1 cellular context compared by ENCODE assay signal in the genomic region with DNA sequence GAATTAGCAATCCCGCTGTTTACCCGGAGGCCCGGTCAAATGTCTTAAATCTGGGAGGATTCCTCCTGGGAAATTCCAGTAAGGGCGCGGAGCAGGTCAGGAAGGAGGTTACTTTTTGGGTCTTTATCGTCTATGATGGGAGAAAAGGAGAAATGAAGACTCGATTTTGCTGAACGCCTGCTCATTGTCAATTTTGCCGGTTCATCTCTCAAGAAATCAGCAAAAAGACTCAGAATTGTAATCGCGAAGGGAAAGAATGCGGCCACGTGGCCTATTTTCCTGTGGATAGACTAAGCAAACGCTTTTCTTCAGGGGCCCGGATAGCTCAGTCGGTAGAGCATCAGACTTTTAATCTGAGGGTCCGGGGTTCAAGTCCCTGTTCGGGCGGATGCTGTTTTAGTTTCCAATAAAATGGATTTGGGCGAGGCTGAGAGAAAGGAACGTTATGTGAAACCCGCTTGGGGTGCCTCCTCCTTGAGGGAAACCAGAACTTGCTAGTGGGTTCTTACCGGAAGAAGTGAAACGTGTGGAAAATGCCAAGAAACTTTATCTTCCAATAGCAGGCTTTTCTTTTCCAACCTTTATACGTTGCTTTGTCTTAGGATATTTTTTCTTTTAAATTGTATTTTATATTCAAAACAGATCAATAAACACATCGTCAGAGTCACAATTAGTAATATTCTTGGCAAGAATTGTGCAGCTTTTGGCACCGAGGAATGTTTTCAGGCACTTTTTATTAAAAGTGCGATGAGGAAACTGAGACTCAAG.
A peak's percentile ranks its signal among the peaks of the same experiment; 100 is the strongest.
TF ChIP-seq lines count a peak whose summit lies in the region.

No MANE protein-coding gene starts in this region.

TF ChIP-seq in HCT116, 20 proteins besides CTCF, POLR2A, EP300 and RAD21:
- TF ChIP-seq POLR2AphosphoS5 (IDR thresholded peaks at IDR 0.05; ENCODE audit: low read depth, low read length), result no peak
- TF ChIP-seq YY1 (IDR thresholded peaks at IDR 0.05; ENCODE audit: extremely low read depth, insufficient replicate concordance, low read depth, low read length), result peak; percentile 24
